In genomic region chr17:27339836-27340550, GRCh38 we compare ENCODE assay signal across 1 cellular context.
TF ChIP-seq lines count a peak whose summit lies in the region.

No MANE protein-coding gene starts in this region.

TF ChIP-seq in K562, 482 proteins besides CTCF, POLR2A, EP300 and RAD21 (continued from another document and continues in another):
- no peak for TF ChIP-seq CEBPZ (IDR thresholded peaks at IDR 0.05; ENCODE audit: borderline replicate concordance, low read depth, low read length)
- 0 out of 2 replicates have a peak, but pooled peaks have one; percentile 24 for TF ChIP-seq FOXM1 (IDR thresholded peaks at IDR 0.05; ENCODE audit: low read depth)
- TF ChIP-seq FOXM1 (CRISPR knock-in tag; IDR thresholded peaks at IDR 0.05; ENCODE audit: low read depth) = no peak
- TF ChIP-seq CBFA2T3 (IDR thresholded peaks at IDR 0.05) = peak; percentile 53
- TF ChIP-seq E2F1 (CRISPR knock-in tag; IDR thresholded peaks at IDR 0.05) = no peak
- 0 out of 4 replicates have a peak, but pooled peaks of 1 of the 2 experiments have one; percentile 77 for TF ChIP-seq CSDE1 (IDR thresholded peaks at IDR 0.05)
- no peak for TF ChIP-seq PRMT5 (CRISPR knock-in tag; IDR thresholded peaks at IDR 0.05)
- peak; percentile 43; the same call in 1 of the 2 replicates for TF ChIP-seq HBP1 (CRISPR knock-in tag; IDR thresholded peaks at IDR 0.05)
- 0 out of 2 replicates have a peak, but pooled peaks have one; percentile 3 for TF ChIP-seq CXXC5 (CRISPR knock-in tag; IDR thresholded peaks at IDR 0.05)
- no peak for TF ChIP-seq RFX5 (IDR thresholded peaks at IDR 0.05; ENCODE audit: low read depth, low read length)
- TF ChIP-seq HDAC1 (IDR thresholded peaks at IDR 0.05) = peak in 1 of 2 experiments; percentile 20; a peak in 1 of 4 replicates
- peak; percentile 19; the same call in 1 of the 2 replicates for TF ChIP-seq ZC3H8 (IDR thresholded peaks at IDR 0.05)
- no peak for TF ChIP-seq KHSRP (IDR thresholded peaks at IDR 0.05)
- TF ChIP-seq NR2C1 (IDR thresholded peaks at IDR 0.05) = peak; percentile 84
- TF ChIP-seq NR2C1 (tag; IDR thresholded peaks at IDR 0.05) = peak; percentile 77
- peak; percentile 96 for TF ChIP-seq THRAP3 (IDR thresholded peaks at IDR 0.05; ENCODE audit: borderline replicate concordance)
- peak; percentile 96 for TF ChIP-seq HDGF (IDR thresholded peaks at IDR 0.05)
- TF ChIP-seq ZNF57 (CRISPR knock-in tag; IDR thresholded peaks at IDR 0.05) = no peak
- TF ChIP-seq ZSCAN29 (IDR thresholded peaks at IDR 0.05) = no peak
- TF ChIP-seq KAT8 (IDR thresholded peaks at IDR 0.05; ENCODE audit: low read depth) = no peak
- peak; percentile 64 for TF ChIP-seq SUPT5H (IDR thresholded peaks at IDR 0.05)
- TF ChIP-seq CBX3 (IDR thresholded peaks at IDR 0.05; ENCODE audit: borderline replicate concordance in 1 of 2, low read length in 2 of 2) = peak in 1 of 2 experiments; percentile 79; a peak in 1 of 3 replicates
- no peak for TF ChIP-seq CLOCK (CRISPR knock-in tag; IDR thresholded peaks at IDR 0.05; ENCODE audit: borderline replicate concordance)
- no peak for TF ChIP-seq KDM5B (IDR thresholded peaks at IDR 0.05; ENCODE audit: insufficient replicate concordance, low read depth, low read length)
- peak; percentile 7 to 66; a peak in 2 of 4 replicates for TF ChIP-seq KDM1A (IDR thresholded peaks at IDR 0.05)
- TF ChIP-seq TEAD4 (IDR thresholded peaks at IDR 0.05; ENCODE audit: low read length) = peak; percentile 43; the same call in 1 of the 2 replicates
- TF ChIP-seq TEAD4 (CRISPR knock-in tag; IDR thresholded peaks at IDR 0.05; ENCODE audit: borderline replicate concordance) = no peak
- TF ChIP-seq MITF (IDR thresholded peaks at IDR 0.05) = no peak
- peak; percentile 65 to 79 for TF ChIP-seq TRIM24 (IDR thresholded peaks at IDR 0.05)
- TF ChIP-seq NFE2L1 (tag; IDR thresholded peaks at IDR 0.05; ENCODE audit: borderline replicate concordance, low read depth) = peak; percentile 24; the same call in 1 of the 2 replicates
- peak; percentile 89 for TF ChIP-seq SMARCA5 (IDR thresholded peaks at IDR 0.05)
- TF ChIP-seq SOX6 (IDR thresholded peaks at IDR 0.05) = peak; percentile 97
- no peak for TF ChIP-seq SREBF1 (IDR thresholded peaks at IDR 0.05; ENCODE audit: borderline replicate concordance, low read depth, low read length)
- TF ChIP-seq SMARCB1 (IDR thresholded peaks at IDR 0.05; ENCODE audit: insufficient read length, low read depth) = no peak
- TF ChIP-seq NFRKB (IDR thresholded peaks at IDR 0.05; ENCODE audit: low read depth) = peak; percentile 71
- TF ChIP-seq JUNB (CRISPR knock-in tag; conservative IDR thresholded peaks at IDR 0.05) = no peak
- TF ChIP-seq SFPQ (IDR thresholded peaks at IDR 0.05; ENCODE audit: low read depth, low read length) = no peak
- TF ChIP-seq ZNF316 (IDR thresholded peaks at IDR 0.05) = peak; percentile 93
- peak; percentile 47; the same call in 1 of the 2 replicates for TF ChIP-seq KLF1 (tag; IDR thresholded peaks at IDR 0.05)
- no peak for TF ChIP-seq PBX2 (CRISPR knock-in tag; IDR thresholded peaks at IDR 0.05; ENCODE audit: low read depth)
- TF ChIP-seq PBX2 (tag; conservative IDR thresholded peaks at IDR 0.05; ENCODE audit: low read depth) = peak; percentile 27; the same call in 1 of the 2 replicates
- TF ChIP-seq POLR2AphosphoS2 (IDR thresholded peaks at IDR 0.05; ENCODE audit: low read length) = peak; percentile 77; the same call in 1 of the 2 replicates
- TF ChIP-seq GATA2 (CRISPR knock-in tag; IDR thresholded peaks at IDR 0.05) = peak; percentile 68
- no peak for TF ChIP-seq SIN3B (IDR thresholded peaks at IDR 0.05; ENCODE audit: low read depth)
- TF ChIP-seq HLTF (IDR thresholded peaks at IDR 0.05) = peak; percentile 92; the same call in 1 of the 2 replicates
- TF ChIP-seq NR4A1 (CRISPR knock-in tag; IDR thresholded peaks at IDR 0.05) = no peak
- TF ChIP-seq NR4A1 (tag; IDR thresholded peaks at IDR 0.05) = 0 out of 2 replicates have a peak, but pooled peaks have one; percentile 12
- TF ChIP-seq MAZ (CRISPR knock-in tag; conservative IDR thresholded peaks at IDR 0.05 in 1 of 2, IDR thresholded peaks at IDR 0.05 in 1 of 2) = peak; percentile 18 to 67; a peak in 2 of 4 replicates
- TF ChIP-seq EZH2 (IDR thresholded peaks at IDR 0.05; ENCODE audit: borderline replicate concordance, low read depth, low read length) = no peak
- TF ChIP-seq TAF15 (IDR thresholded peaks at IDR 0.05; ENCODE audit: low read depth, low read length) = no peak
- TF ChIP-seq SMAD1 (IDR thresholded peaks at IDR 0.05; ENCODE audit: low read depth, low read length, partially characterized antibody) = no peak
- TF ChIP-seq ZFP30 (CRISPR knock-in tag; IDR thresholded peaks at IDR 0.05; ENCODE audit: borderline replicate concordance) = no peak
- peak; percentile 93 for TF ChIP-seq JUND (IDR thresholded peaks at IDR 0.05; ENCODE audit: borderline replicate concordance, low read depth, low read length)
- TF ChIP-seq JUND (tag; IDR thresholded peaks at IDR 0.05; ENCODE audit: borderline replicate concordance, low read depth, low read length) = peak; percentile 93; the same call in 2 of the 3 replicates
- peak; percentile 91 for TF ChIP-seq CTBP1 (IDR thresholded peaks at IDR 0.05; ENCODE audit: borderline replicate concordance)
- TF ChIP-seq LARP7 (IDR thresholded peaks at IDR 0.05) = 0 out of 2 replicates have a peak, but pooled peaks have one; percentile 73
- TF ChIP-seq CBX5 (IDR thresholded peaks at IDR 0.05; ENCODE audit: borderline replicate concordance, low read depth) = peak; percentile 82; the same call in 1 of the 2 replicates
